ENCODE assay signal across 1 cellular context in the genomic region with DNA sequence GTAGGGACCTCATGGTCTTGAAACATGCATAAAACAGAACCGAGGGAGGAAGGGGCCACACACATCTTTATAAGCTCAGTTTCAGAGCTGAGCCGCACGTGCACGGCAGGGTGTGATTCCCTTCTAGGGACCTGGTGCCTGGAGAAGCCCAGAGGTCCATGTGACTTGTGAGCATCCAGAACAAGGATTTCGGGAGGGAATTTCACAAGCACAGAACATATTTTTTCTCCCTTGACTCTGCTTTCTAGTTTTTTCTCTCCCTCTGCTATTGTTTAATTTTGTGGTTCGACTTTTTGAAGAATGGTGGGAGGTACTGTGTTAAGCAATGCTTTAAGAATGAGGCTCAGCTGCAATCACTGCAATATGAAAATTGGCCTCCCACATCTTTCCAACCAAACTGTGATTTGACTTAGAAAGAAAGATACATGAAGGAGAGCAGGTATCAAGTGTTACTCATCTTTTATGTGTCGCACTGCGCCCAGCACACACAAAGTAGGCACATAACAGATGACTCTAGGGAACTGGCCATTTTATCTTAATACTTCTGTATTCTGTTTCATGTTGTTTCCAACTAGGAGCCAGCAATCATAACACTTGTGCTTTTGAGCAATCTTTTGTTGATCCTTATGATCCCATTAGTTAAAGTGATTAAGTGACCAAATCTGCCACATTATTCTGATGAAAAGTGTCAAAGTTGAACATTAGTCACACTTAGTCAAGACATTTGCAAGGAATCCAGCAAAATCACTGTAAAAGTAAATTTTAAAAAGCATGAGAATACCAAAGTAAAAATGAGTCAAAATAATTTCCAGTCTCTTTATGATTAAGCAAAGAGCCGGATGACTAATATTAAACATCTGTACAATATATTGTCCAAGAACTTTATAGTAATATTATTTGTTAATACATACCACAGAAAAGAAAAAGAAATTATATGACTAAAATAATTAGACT.
TF ChIP-seq lines count a peak whose summit lies in the region.

No MANE protein-coding gene starts in this region.

TF ChIP-seq in GM12878, 131 proteins besides CTCF, POLR2A, EP300 and RAD21 (continued from another document):
- TF ChIP-seq, protein P1, sequence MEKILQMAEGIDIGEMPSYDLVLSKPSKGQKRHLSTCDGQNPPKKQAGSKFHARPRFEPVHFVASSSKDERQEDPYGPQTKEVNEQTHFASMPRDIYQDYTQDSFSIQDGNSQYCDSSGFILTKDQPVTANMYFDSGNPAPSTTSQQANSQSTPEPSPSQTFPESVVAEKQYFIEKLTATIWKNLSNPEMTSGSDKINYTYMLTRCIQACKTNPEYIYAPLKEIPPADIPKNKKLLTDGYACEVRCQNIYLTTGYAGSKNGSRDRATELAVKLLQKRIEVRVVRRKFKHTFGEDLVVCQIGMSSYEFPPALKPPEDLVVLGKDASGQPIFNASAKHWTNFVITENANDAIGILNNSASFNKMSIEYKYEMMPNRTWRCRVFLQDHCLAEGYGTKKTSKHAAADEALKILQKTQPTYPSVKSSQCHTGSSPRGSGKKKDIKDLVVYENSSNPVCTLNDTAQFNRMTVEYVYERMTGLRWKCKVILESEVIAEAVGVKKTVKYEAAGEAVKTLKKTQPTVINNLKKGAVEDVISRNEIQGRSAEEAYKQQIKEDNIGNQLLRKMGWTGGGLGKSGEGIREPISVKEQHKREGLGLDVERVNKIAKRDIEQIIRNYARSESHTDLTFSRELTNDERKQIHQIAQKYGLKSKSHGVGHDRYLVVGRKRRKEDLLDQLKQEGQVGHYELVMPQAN (conservative IDR thresholded peaks at IDR 0.05) = no peak
- TF ChIP-seq ATF7 (IDR thresholded peaks at IDR 0.05; ENCODE audit: low read depth) = no peak
- no peak for TF ChIP-seq ZZZ3 (IDR thresholded peaks at IDR 0.05; ENCODE audit: control insufficient read depth, insufficient read length, low read depth)
- 0 out of 2 replicates have a peak, but pooled peaks have one; percentile 24 for TF ChIP-seq JUNB (IDR thresholded peaks at IDR 0.05)
- no peak for TF ChIP-seq KDM1A (IDR thresholded peaks at IDR 0.05; ENCODE audit: borderline replicate concordance)
- TF ChIP-seq BMI1 (IDR thresholded peaks at IDR 0.05; ENCODE audit: borderline replicate concordance) = no peak
TF ChIP-seq in GM12878: peak in this region for 1.
